Comparison of ENCODE assay signal across 8 cellular contexts in genomic region chrX:109709129-109709631, GRCh38. TPM values are rescaled to one million over a fixed set of nuclear protein-coding genes. Genes with fewer than 3 reads are reported as not detected.
A peak's percentile ranks its signal among the peaks of the same experiment; 100 is the strongest.
DNase-seq lines count a peak whose midpoint lies in the region; ATAC-seq and TF ChIP-seq lines count a peak whose summit lies in the region.

No MANE protein-coding gene starts in this region.

- 50 to 53% methylated on average over 3 of the region's 3 CpGs for WGBS in body of pancreas, 2 donors

- peaks cover 13 to 75% (median 51%) of the 10 kb centered on the region in 4 donors for H3K4me1 Mint-ChIP-seq in CD4-positive, CD25-positive, alpha-beta regulatory T cell
- peaks cover 28% of the 10 kb centered on the region for H3K4me1 Mint-ChIP-seq in activated T-helper 17 cell treated with anti-CD3 and anti-CD28 coated beads, Interleukin-2, amount 50 U/mL, for 72 hours
- peaks cover 8% of the 10 kb centered on the region for H3K4me1 Mint-ChIP-seq in mesothelial cell of epicardium

- peak overlapping the region; percentile 8 to 87 (median 48) for H3K4me3 Mint-ChIP-seq in CD4-positive, CD25-positive, alpha-beta regulatory T cell
- peak overlapping the region; percentile 53 for H3K4me3 Mint-ChIP-seq in activated T-helper 17 cell treated with anti-CD3 and anti-CD28 coated beads, Interleukin-2, amount 50 U/mL, for 72 hours
- no peak overlapping the region for H3K4me3 Mint-ChIP-seq in mesothelial cell of epicardium

- intact Hi-C loops in body of pancreas (cut with DNase I): no loop called here

- H3K4me1 ChIP-seq in CD4-positive, CD25-positive, alpha-beta regulatory T cell (ENCODE audit: control insufficient read depth, insufficient read depth, low read length, poor library complexity, severe bottlenecking): peaks cover 30% of the 10 kb centered on the region
- no peaks in the 10 kb centered on the region for H3K4me1 ChIP-seq in body of pancreas

- H3K27me3 Mint-ChIP-seq in CD4-positive, CD25-positive, alpha-beta regulatory T cell: no peaks in the 10 kb centered on the region
- no peaks in the 10 kb centered on the region for H3K27me3 Mint-ChIP-seq in activated T-helper 17 cell treated with anti-CD3 and anti-CD28 coated beads, Interleukin-2, amount 50 U/mL, for 72 hours
- H3K27me3 Mint-ChIP-seq in mesothelial cell of epicardium (ENCODE audit: low read depth): no peaks in the 10 kb centered on the region

- H3K4me3 ChIP-seq in CD4-positive, CD25-positive, alpha-beta regulatory T cell (ENCODE audit: low read depth, low read length): peak overlapping the region; percentile 62
- H3K4me3 ChIP-seq in body of pancreas: no peak overlapping the region

- no peaks in the 10 kb centered on the region for H3K9me3 ChIP-seq in CD4-positive, CD25-positive, alpha-beta regulatory T cell (ENCODE audit: control insufficient read depth in 2 of 2, low read length in 2 of 2)
- no peaks in the 10 kb centered on the region for H3K9me3 ChIP-seq in body of pancreas

- ATAC-seq in CD4-positive, CD25-positive, alpha-beta regulatory T cell (ENCODE audit: low read depth in 2 of 2): peak; percentile 56 to 60
- peak; percentile 54 for ATAC-seq in GM19397 (IDR thresholded peaks at IDR 0.05; ENCODE audit: unreplicated experiment)
- ATAC-seq in HG03439 (IDR thresholded peaks at IDR 0.05; ENCODE audit: unreplicated experiment): peak; percentile 55
- ATAC-seq in activated T-helper 17 cell treated with anti-CD3 and anti-CD28 coated beads, Interleukin-2, amount 50 U/mL, for 72 hours (replicated peaks): peak; percentile 69
- ATAC-seq in body of pancreas: no peak

- no peaks in the 10 kb centered on the region for H3K36me3 Mint-ChIP-seq in CD4-positive, CD25-positive, alpha-beta regulatory T cell
- H3K36me3 Mint-ChIP-seq in activated T-helper 17 cell treated with anti-CD3 and anti-CD28 coated beads, Interleukin-2, amount 50 U/mL, for 72 hours (ENCODE audit: low read depth): peaks cover 20% of the 10 kb centered on the region
- no peaks in the 10 kb centered on the region for H3K36me3 Mint-ChIP-seq in mesothelial cell of epicardium

- peak overlapping the region; percentile 53 for H3K27ac ChIP-seq in CD4-positive, CD25-positive, alpha-beta regulatory T cell (ENCODE audit: insufficient read depth, low read length, poor library complexity, severe bottlenecking)
- peak overlapping the region in 1 of 4 donors; percentile 26 for H3K27ac ChIP-seq in body of pancreas

- H3K36me3 ChIP-seq in CD4-positive, CD25-positive, alpha-beta regulatory T cell (ENCODE audit: control insufficient read depth, insufficient read depth, low read length): no peaks in the 10 kb centered on the region
- H3K36me3 ChIP-seq in body of pancreas (replicated peaks in 1 of 2; ENCODE audit: insufficient read depth in 1 of 2, low read depth in 2 of 2): no peaks in the 10 kb centered on the region

- peak in 2 of 3 donors; percentile 17 to 61 for DNase-seq in CD4-positive, CD25-positive, alpha-beta regulatory T cell
- DNase-seq in mesothelial cell of epicardium (ENCODE audit: low spot score in 2 of 2, unreplicated experiment in 2 of 2) (no peak), NCI-H146 treated with DMSO at 0.1 percent for 48 hours (lab: John Stamatoyannopoulos, UW; ENCODE audit: unreplicated experiment) (no peak), body of pancreas (no peak)
- DNase-seq in stimulated activated CD4-positive, alpha-beta T cell treated with anti-CD3 and anti-CD28 coated beads, Interleukin-2, amount 100 ng/mL, for 24 hours: no peak

- no peak for TF ChIP-seq POLR2A in body of pancreas (IDR thresholded peaks at IDR 0.05)

- H3K27ac Mint-ChIP-seq in CD4-positive, CD25-positive, alpha-beta regulatory T cell: peak overlapping the region; percentile 18 to 73 (median 63)
- H3K27ac Mint-ChIP-seq in activated T-helper 17 cell treated with anti-CD3 and anti-CD28 coated beads, Interleukin-2, amount 50 U/mL, for 72 hours: no peak overlapping the region
- peak overlapping the region; percentile 65 for H3K27ac Mint-ChIP-seq in mesothelial cell of epicardium

- H3K27me3 ChIP-seq in CD4-positive, CD25-positive, alpha-beta regulatory T cell (ENCODE audit: control insufficient read depth, insufficient read depth, low read length): no peaks in the 10 kb centered on the region
- no peaks in the 10 kb centered on the region for H3K27me3 ChIP-seq in body of pancreas

- H3K9me3 Mint-ChIP-seq in CD4-positive, CD25-positive, alpha-beta regulatory T cell: no peaks in the 10 kb centered on the region
- no peaks in the 10 kb centered on the region for H3K9me3 Mint-ChIP-seq in activated T-helper 17 cell treated with anti-CD3 and anti-CD28 coated beads, Interleukin-2, amount 50 U/mL, for 72 hours
- peaks cover 3% of the 10 kb centered on the region for H3K9me3 Mint-ChIP-seq in mesothelial cell of epicardium

- no peak for TF ChIP-seq CTCF in mesothelial cell of epicardium (IDR thresholded peaks at IDR 0.05; ENCODE audit: unreplicated experiment)
- TF ChIP-seq CTCF in body of pancreas (IDR thresholded peaks at IDR 0.05): no peak

RNA-seq across cellular contexts. Expression of gene ACSL4, which starts 23.9 kb away (rescaled TPM):
- total RNA-seq in CD4-positive, CD25-positive, alpha-beta regulatory T cell: 32.2 TPM
- 10 to 100 TPM; 13.4 to 19.5 (median 15.3) TPM for polyA plus RNA-seq in CD4-positive, CD25-positive, alpha-beta regulatory T cell
- 10 to 100 TPM; 53.2 to 56.1 TPM for total RNA-seq in activated T-helper 17 cell treated with anti-CD3 and anti-CD28 coated beads, Interleukin-2, amount 50 U/mL, for 72 hours
- 14.0 to 15.4 TPM (median 15.0 TPM) in 3 replicates for total RNA-seq in mesothelial cell of epicardium
- 10 to 100 TPM; 10.5 to 18.9 TPM for total RNA-seq in body of pancreas

Comparison
In these comparisons a context has a peak if more than half of its experiments do, and no peak if none do; other contexts are left out.
1. DNase-seq: peak in CD4-positive, CD25-positive, alpha-beta regulatory T cell (2 of 3); none in mesothelial cell of epicardium (0 of 2), NCI-H146 treated with DMSO at 0.1 percent for 48 hours (single experiment), body of pancreas (0 of 4) and stimulated activated CD4-positive, alpha-beta T cell treated with anti-CD3 and anti-CD28 coated beads, Interleukin-2, amount 100 ng/mL, for 24 hours (0 of 2).